ENCODE assay signal across 13 cellular contexts in genomic region chr1:54107131-54107530, GRCh38. TPM values are rescaled to one million over a fixed set of nuclear protein-coding genes. Genes with fewer than 3 reads are reported as not detected.
DNase-seq lines count a peak whose midpoint lies in the region; ATAC-seq and TF ChIP-seq lines count a peak whose summit lies in the region.
"Had no signal": no experiment of that assay in that cellular context is flagged by ENCODE, and none has a peak within 500 bp of the region (broad histone marks: within the 10 kb centered on the region; RNA-seq: fewer than 3 reads in every experiment).

No MANE protein-coding gene starts in this region.

- TF ChIP-seq CTCF in BE2C (IDR thresholded peaks at IDR 0.05; ENCODE audit: low read depth, low read length), result peak; percentile 39
- TF ChIP-seq CTCF in kidney epithelial cell (IDR thresholded peaks at IDR 0.05; ENCODE audit: insufficient read depth, low read length, poor library complexity, severe bottlenecking), result peak; percentile 20

- H3K9me3 ChIP-seq in BE2C, result no peaks in the 10 kb centered on the region
- H3K9me3 ChIP-seq: mucosa of descending colon, uterus had no signal

- H3K4me3 ChIP-seq in BE2C (ENCODE audit: low read depth, low read length) (no peak overlapping the region), kidney epithelial cell (ENCODE audit: low read depth, low read length) (no peak overlapping the region)
- H3K4me3 ChIP-seq: mucosa of descending colon, uterus had no signal

- H3K27me3 ChIP-seq in BE2C, result no peaks in the 10 kb centered on the region
- H3K27me3 ChIP-seq in kidney epithelial cell (ENCODE audit: control insufficient read depth, insufficient read depth, low read length), result no peaks in the 10 kb centered on the region
- H3K27me3 ChIP-seq: uterus had no signal

- ATAC-seq in GM21619 (IDR thresholded peaks at IDR 0.05; ENCODE audit: unreplicated experiment), result no peak
- ATAC-seq: mucosa of descending colon, Right ventricle myocardium inferior, WTC11 had no signal

- DNase-seq in BE2C (no peak), HCEC 1CT (peak; percentile 37), astrocyte of the hippocampus (ENCODE audit: low read depth, low spot score) (peak; percentile 17), kidney epithelial cell (ENCODE audit: low read depth) (no peak), amniotic stem cell (lab: John Stamatoyannopoulos, UW) (no peak), MV-4-11 (lab: John Stamatoyannopoulos, UW) (no peak), COLO829 (ENCODE audit: low spot score) (no peak)
- DNase-seq: Calu3, mucosa of descending colon, uterus had no signal

- no peaks in the 10 kb centered on the region for H3K4me1 ChIP-seq in BE2C
- H3K4me1 ChIP-seq: uterus had no signal

- H3K36me3 ChIP-seq in BE2C (no peaks in the 10 kb centered on the region), kidney epithelial cell (ENCODE audit: control insufficient read depth, insufficient read depth, low read length) (no peaks in the 10 kb centered on the region)
- H3K36me3 ChIP-seq: uterus had no signal

RNA-seq across cellular contexts. Expression of gene CDCP2, which starts 45.7 kb away (rescaled TPM):
- not detected for polyA plus RNA-seq in BE2C (2012; ENCODE audit: insufficient read depth, insufficient read length, low read depth)
- not detected in 2 replicates for total RNA-seq in kidney epithelial cell
- total RNA-seq: Calu3, Right ventricle myocardium inferior, WTC11 had no signal

RNA-seq across cellular contexts. Expression of gene TCEANC2, which starts 53.7 kb away (rescaled TPM):
- polyA plus RNA-seq in BE2C (2012; ENCODE audit: insufficient read depth, insufficient read length, low read depth), result 1.6 TPM
- total RNA-seq in kidney epithelial cell, result 2.5 and 3.6 TPM in 2 replicates

RNA-seq across cellular contexts. Expression of gene TMEM59, which starts 54.1 kb away (rescaled TPM):
- polyA plus RNA-seq in BE2C (2012; ENCODE audit: insufficient read depth, insufficient read length, low read depth), result 85.0 TPM
- total RNA-seq in kidney epithelial cell, result 126 and 138 TPM in 2 replicates

Comparison
In these comparisons a context has a peak if more than half of its experiments do, and no peak if none do; other contexts are left out.
1. DNase-seq: peak in HCEC 1CT (single experiment) and astrocyte of the hippocampus (single experiment); none in BE2C (single experiment), kidney epithelial cell (single experiment), amniotic stem cell (single experiment), MV-4-11 (single experiment) and COLO829 (single experiment).